Comparison of ENCODE assay signal across 1 cellular context in genomic region chr2:119759451-119760236, GRCh38.
TF ChIP-seq lines count a peak whose summit lies in the region.

Gene PTPN4, plus strand, starts transcription at chr2:119759922. Its CDS starts 49,932 bp downstream, at chr2:119809854.

TF ChIP-seq in K562, 482 proteins besides CTCF, POLR2A, EP300 and RAD21 (continued from another document and continues in another):
- TF ChIP-seq PCBP1 (IDR thresholded peaks at IDR 0.05; ENCODE audit: low read depth, low read length, poor library complexity, severe bottlenecking), result peak; percentile 93
- 0 out of 2 replicates have a peak, but pooled peaks have one; percentile 42 for TF ChIP-seq ETS1 (conservative IDR thresholded peaks at IDR 0.05; ENCODE audit: control insufficient read depth, low read depth, low read length)
- no peak; the same call in 1 of the 2 replicates for TF ChIP-seq ZNF584 (CRISPR knock-in tag; IDR thresholded peaks at IDR 0.05; ENCODE audit: low read depth)
- peak; percentile 73; the same call in 1 of the 2 replicates for TF ChIP-seq HMBOX1 (IDR thresholded peaks at IDR 0.05)
- peak; percentile 30; the same call in 1 of the 2 replicates for TF ChIP-seq BCOR (IDR thresholded peaks at IDR 0.05)
- TF ChIP-seq SMARCE1 (IDR thresholded peaks at IDR 0.05), result peak; percentile 70; the same call in 1 of the 2 replicates
- TF ChIP-seq BCLAF1 (IDR thresholded peaks at IDR 0.05; ENCODE audit: borderline replicate concordance in 1 of 2, control insufficient read depth in 1 of 2, low read depth in 2 of 2, low read length in 1 of 2), result 0 out of 4 replicates have a peak, but pooled peaks of 1 of the 2 experiments have one; percentile 25
- TF ChIP-seq CBFA2T2 (conservative IDR thresholded peaks at IDR 0.05), result 0 out of 2 replicates have a peak, but pooled peaks have one; percentile 18
- TF ChIP-seq ZBTB12 (CRISPR knock-in tag; IDR thresholded peaks at IDR 0.05), result no peak
- no peak for TF ChIP-seq ZNF75A (CRISPR knock-in tag; IDR thresholded peaks at IDR 0.05)
- no peak for TF ChIP-seq NR1H2 (CRISPR knock-in tag; IDR thresholded peaks at IDR 0.05)
- TF ChIP-seq ZNF780A (CRISPR knock-in tag; IDR thresholded peaks at IDR 0.05), result no peak
- no peak for TF ChIP-seq ZNF3 (CRISPR knock-in tag; IDR thresholded peaks at IDR 0.05)
- TF ChIP-seq CBX3 (IDR thresholded peaks at IDR 0.05; ENCODE audit: borderline replicate concordance in 1 of 2, low read length in 2 of 2), result no peak; a peak in 1 of 3 replicates
- TF ChIP-seq SIN3B (IDR thresholded peaks at IDR 0.05; ENCODE audit: low read depth), result peak; percentile 23; the same call in 1 of the 2 replicates
- TF ChIP-seq OTX1 (CRISPR knock-in tag; IDR thresholded peaks at IDR 0.05), result 0 out of 2 replicates have a peak, but pooled peaks have one; percentile 62
- TF ChIP-seq SMARCA4 (IDR thresholded peaks at IDR 0.05), result peak; percentile 75
- TF ChIP-seq BRD4 (IDR thresholded peaks at IDR 0.05), result no peak
- TF ChIP-seq NCOA4 (IDR thresholded peaks at IDR 0.05; ENCODE audit: partially characterized antibody), result no peak
- no peak for TF ChIP-seq CHCHD3 (CRISPR knock-in tag; IDR thresholded peaks at IDR 0.05)
- TF ChIP-seq SMARCB1 (IDR thresholded peaks at IDR 0.05; ENCODE audit: insufficient read length, low read depth), result no peak
- TF ChIP-seq RBM15 (IDR thresholded peaks at IDR 0.05; ENCODE audit: insufficient read depth, low read length), result no peak
- no peak for TF ChIP-seq ZNF707 (CRISPR knock-in tag; conservative IDR thresholded peaks at IDR 0.05)
- TF ChIP-seq HOXB6 (CRISPR knock-in tag; IDR thresholded peaks at IDR 0.05; ENCODE audit: borderline replicate concordance), result no peak
- no peak for TF ChIP-seq ZNF232 (CRISPR knock-in tag; IDR thresholded peaks at IDR 0.05)
- TF ChIP-seq ZNF165 (CRISPR knock-in tag; IDR thresholded peaks at IDR 0.05; ENCODE audit: borderline replicate concordance), result 0 out of 2 replicates have a peak, but pooled peaks have one; percentile 33
- no peak for TF ChIP-seq ZNF217 (CRISPR knock-in tag; IDR thresholded peaks at IDR 0.05)
- no peak for TF ChIP-seq TCF7L2 (IDR thresholded peaks at IDR 0.05; ENCODE audit: low read depth, low read length)
- TF ChIP-seq ZNF785 (CRISPR knock-in tag; IDR thresholded peaks at IDR 0.05), result no peak
- TF ChIP-seq ZEB2 (IDR thresholded peaks at IDR 0.05), result peak; percentile 41
- 0 out of 2 replicates have a peak, but pooled peaks have one; percentile 41 for TF ChIP-seq TARDBP (IDR thresholded peaks at IDR 0.05)
- TF ChIP-seq ARID2 (IDR thresholded peaks at IDR 0.05), result no peak
- TF ChIP-seq EP400 (IDR thresholded peaks at IDR 0.05), result peak; percentile 89
- TF ChIP-seq ZBTB5 (IDR thresholded peaks at IDR 0.05), result no peak
- TF ChIP-seq LCOR (CRISPR knock-in tag; IDR thresholded peaks at IDR 0.05), result peak; percentile 96
- TF ChIP-seq ARID1B (IDR thresholded peaks at IDR 0.05), result peak; percentile 77
- no peak for TF ChIP-seq KAT2B (IDR thresholded peaks at IDR 0.05; ENCODE audit: low read depth, low read length)
- peak; percentile 28; the same call in 1 of the 2 replicates for TF ChIP-seq NKRF (IDR thresholded peaks at IDR 0.05; ENCODE audit: borderline replicate concordance)
- TF ChIP-seq MEIS2 (IDR thresholded peaks at IDR 0.05; ENCODE audit: partially characterized antibody), result peak; percentile 91
- TF ChIP-seq NCOA6 (IDR thresholded peaks at IDR 0.05), result no peak
- no peak for TF ChIP-seq TCF15 (CRISPR knock-in tag; IDR thresholded peaks at IDR 0.05)
- TF ChIP-seq ZBTB9 (CRISPR knock-in tag; IDR thresholded peaks at IDR 0.05), result peak; percentile 47; the same call in 1 of the 2 replicates
- no peak for TF ChIP-seq SNIP1 (IDR thresholded peaks at IDR 0.05; ENCODE audit: low read depth)
- TF ChIP-seq CEBPB (tag; IDR thresholded peaks at IDR 0.05), result no peak
- TF ChIP-seq NR0B1 (IDR thresholded peaks at IDR 0.05; ENCODE audit: partially characterized antibody), result no peak
- TF ChIP-seq CREB3 (tag; conservative IDR thresholded peaks at IDR 0.05; ENCODE audit: low read depth), result no peak
- no peak for TF ChIP-seq PHB (CRISPR knock-in tag; IDR thresholded peaks at IDR 0.05)
- no peak for TF ChIP-seq HNRNPH1 (optimal IDR thresholded peaks at IDR 0.05; ENCODE audit: low read depth, low read length)
- TF ChIP-seq UBTF (IDR thresholded peaks at IDR 0.05; ENCODE audit: borderline replicate concordance in 1 of 2, low read depth in 2 of 2, low read length in 2 of 2), result peak in 1 of 2 experiments; percentile 78; a peak in 2 of 4 replicates
- TF ChIP-seq ELF4 (CRISPR knock-in tag; IDR thresholded peaks at IDR 0.05), result peak; percentile 59; the same call in 1 of the 2 replicates
- no peak for TF ChIP-seq RBM39 (optimal IDR thresholded peaks at IDR 0.05; ENCODE audit: low read depth, low read length)
- TF ChIP-seq TAF7 (tag; IDR thresholded peaks at IDR 0.05), result peak; percentile 64; the same call in 1 of the 2 replicates
- no peak for TF ChIP-seq ZNF644 (tag; IDR thresholded peaks at IDR 0.05; ENCODE audit: low read depth)
